In genomic region chr22:30024231-30024630, GRCh38 we compare ENCODE assay signal across 25 cellular contexts. TPM values are rescaled to one million over a fixed set of nuclear protein-coding genes. Genes with fewer than 3 reads are reported as not detected.
"Had no signal": no experiment of that assay in that cellular context is flagged by ENCODE, and none has a peak within 500 bp of the region (broad histone marks: within the 10 kb centered on the region; RNA-seq: fewer than 3 reads in every experiment).

No MANE protein-coding gene starts in this region.

- DNase-seq: activated CD4-positive, alpha-beta memory T cell treated with anti-CD3 and anti-CD28 coated beads, Interleukin-2, amount 10 ng/mL, durations not matched to agents 7 days and 5 days; activated CD4-positive, alpha-beta T cell treated with anti-CD3 and anti-CD28 coated beads for 36 hours; activated CD4-positive, alpha-beta T cell treated with anti-CD3 and anti-CD28 coated beads, Interleukin-2, amount 50 U/mL, for 1 hour; activated gamma-delta T cell treated with Interleukin-2 at 50 U/mL for 16 hours; activated naive CD4-positive, alpha-beta T cell treated with anti-CD3 and anti-CD28 coated beads, Interleukin-2, amount 50 U/mL, for 16 hours; activated naive CD8-positive, alpha-beta T cell treated with anti-CD3 and anti-CD28 coated beads, Interleukin-2, amount 10 ng/mL, durations not matched to agents 7 days and 5 days; adrenal gland; anterior cingulate cortex; Karpas-422; MM.1S; NCI-H1105 treated with DMSO at 0.1 percent for 48 hours; NCI-H1436 treated with DMSO at 0.1 percent for 48 hours; NCI-H187; NCI-H2081; NCI-H446; NCI-H524; Peyer's patch; Right ventricle myocardium superior; SJCRH30; SK-N-SH; T-helper 1 cell; WERI-Rb-1 had no signal

- ATAC-seq: activated CD4-positive, alpha-beta T cell treated with anti-CD3 and anti-CD28 coated beads for 36 hours; activated T-helper 17 cell treated with anti-CD3 and anti-CD28 coated beads, Interleukin-2, amount 50 U/mL, for 72 hours had no signal

- H3K4me2 ChIP-seq: SK-N-SH had no signal

- H3K27ac ChIP-seq: adrenal gland, Peyer's patch, RWPE1, SJCRH30, WERI-Rb-1 had no signal

- H3K27me3 ChIP-seq: adrenal gland, Peyer's patch, SJCRH30 had no signal

- H3K9ac ChIP-seq: SK-N-SH had no signal

- H3K9me3 ChIP-seq: adrenal gland, Peyer's patch, SJCRH30, SK-N-SH had no signal

- H3K4me3 ChIP-seq: adrenal gland, Peyer's patch, SJCRH30 had no signal

- H3K4me1 ChIP-seq: SJCRH30 had no signal

RNA-seq across cellular contexts. Expression of gene HORMAD2, which starts 56.0 kb away (rescaled TPM):
- total RNA-seq: activated CD4-positive, alpha-beta T cell treated with anti-CD3 and anti-CD28 coated beads for 36 hours; activated CD8-positive, alpha-beta memory T cell treated with anti-CD3 and anti-CD28 coated beads for 36 hours; adrenal gland; Peyer's patch; Right ventricle myocardium superior; SJCRH30 had no signal
- polyA plus RNA-seq: adrenal gland, SK-N-SH had no signal
